In the genomic region with DNA sequence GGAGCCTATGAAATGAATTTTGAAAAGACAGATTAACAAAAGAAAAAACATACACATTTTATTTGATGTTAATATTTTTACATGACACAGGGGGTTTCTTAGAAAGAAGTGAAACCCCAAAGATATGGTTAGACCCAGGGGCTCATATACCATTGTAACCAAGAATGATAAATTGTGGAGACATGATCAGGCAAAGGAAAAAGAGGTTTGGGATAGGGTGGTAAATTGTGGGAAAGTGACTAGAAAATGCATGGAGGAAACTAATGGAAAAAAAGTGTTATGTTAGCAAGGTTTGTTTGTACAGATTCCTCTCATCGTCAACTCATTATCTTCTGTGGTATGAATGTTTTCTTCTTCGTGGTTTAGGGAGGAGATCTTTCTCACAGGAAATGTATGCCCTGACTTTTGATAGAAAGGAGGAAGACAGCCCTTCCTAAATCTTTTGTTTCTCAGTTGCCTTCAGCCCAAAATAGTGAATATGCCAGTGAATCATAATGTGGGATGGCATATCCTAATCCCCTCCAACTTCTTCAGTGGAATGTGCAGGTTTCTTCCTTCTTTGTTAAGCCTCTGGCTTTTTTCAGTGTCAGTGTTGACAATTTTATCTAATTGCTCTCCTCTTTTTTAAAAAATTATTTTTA, we compare ENCODE assay signal across 24 cellular contexts.
DNase-seq lines count a peak whose midpoint lies in the region; ATAC-seq, FAIRE-seq and TF ChIP-seq lines count a peak whose summit lies in the region.
"Had no signal": no experiment of that assay in that cellular context is flagged by ENCODE, and none has a peak within 500 bp of the region (broad histone marks: within the 10 kb centered on the region; RNA-seq: fewer than 3 reads in every experiment).

No MANE protein-coding gene starts in this region.

- FAIRE-seq in D721Med (lab: Jason Lieb, UNC) (no peak), GM12891 (lab: Jason Lieb, UNC) (no peak)

- peaks cover 0 to 26% (median 9%) of the 10 kb centered on the region in 11 donors for H3K9me3 Mint-ChIP-seq in naive thymus-derived CD4-positive, alpha-beta T cell
- peaks cover 0 to 6% (median 3%) of the 10 kb centered on the region in 7 donors for H3K9me3 Mint-ChIP-seq in CD14-positive monocyte
- H3K9me3 Mint-ChIP-seq: natural killer cell treated with Interleukin-12 subunit alpha and Interleukin-12 subunit beta and Interleukin-15 and Interleukin-18, amount 100 ng/mL, for 72 hours had no signal

- intact Hi-C loops in PC-3 (cut with micrococcal nuclease) = no loop called here
- intact Hi-C loops in naive thymus-derived CD4-positive, alpha-beta T cell (cut with micrococcal nuclease) = no loop called here
- intact Hi-C loops in CD14-positive monocyte (cut with micrococcal nuclease) = no loop called here

- H2AFZ ChIP-seq in PC-3 (ENCODE audit: low read length) (no peak overlapping the region), fibroblast of lung (ENCODE audit: low read length) (no peak overlapping the region)

- H3K4me3 ChIP-seq in PC-3 (ENCODE audit: low read length) = no peak overlapping the region
- no peak overlapping the region for H3K4me3 ChIP-seq in fibroblast of lung (replicated peaks in 1 of 4; ENCODE audit: control extremely low read depth in 1 of 4, insufficient read depth in 1 of 4, low read depth in 3 of 4, low read length in 4 of 4)
- no peak overlapping the region for H3K4me3 ChIP-seq in naive thymus-derived CD4-positive, alpha-beta T cell (ENCODE audit: low read length)
- H3K4me3 ChIP-seq: coronary artery, gastrocnemius medialis, thoracic aorta had no signal

- peak overlapping the region in 7 of 9 donors; percentile 7 to 59 (median 20) for H3K27ac Mint-ChIP-seq in naive thymus-derived CD4-positive, alpha-beta T cell
- no peak overlapping the region for H3K27ac Mint-ChIP-seq in CD14-positive monocyte
- H3K27ac Mint-ChIP-seq: activated naive CD8-positive, alpha-beta T cell treated with anti-CD3 and anti-CD28 coated beads, Interleukin-2, amount 10 ng/mL, durations not matched to agents 7 days and 5 days; brain; CD8-positive, alpha-beta T cell; natural killer cell treated with Interleukin-12 subunit alpha and Interleukin-12 subunit beta and Interleukin-15 and Interleukin-18, amount 100 ng/mL, for 72 hours had no signal

- POLR2A ChIA-PET in PC-3 (lab: Charles Lee; ENCODE audit: unreplicated experiment) = no interaction called here
- POLR2A ChIA-PET in naive thymus-derived CD4-positive, alpha-beta T cell (lab: Charles Lee) = no interaction called here

- H3K4me1 Mint-ChIP-seq in naive thymus-derived CD4-positive, alpha-beta T cell = peaks cover 0 to 45% (median 3%) of the 10 kb centered on the region in 7 donors
- H3K4me1 Mint-ChIP-seq in CD14-positive monocyte = no peaks in the 10 kb centered on the region
- H3K4me1 Mint-ChIP-seq: brain had no signal

- ATAC-seq in PC-3 (no peak), esophagus mucosa (no peak)
- no peak for ATAC-seq in naive thymus-derived CD4-positive, alpha-beta T cell
- ATAC-seq: CD8-positive, alpha-beta T cell; gastrocnemius medialis; HCT116; natural killer cell treated with Interleukin-12 subunit alpha and Interleukin-12 subunit beta and Interleukin-15 and Interleukin-18, amount 100 ng/mL, for 72 hours had no signal

- no peaks in the 10 kb centered on the region for H3K36me3 Mint-ChIP-seq in naive thymus-derived CD4-positive, alpha-beta T cell
- no peaks in the 10 kb centered on the region for H3K36me3 Mint-ChIP-seq in CD14-positive monocyte
- H3K36me3 Mint-ChIP-seq: activated naive CD8-positive, alpha-beta T cell treated with anti-CD3 and anti-CD28 coated beads, Interleukin-2, amount 10 ng/mL, durations not matched to agents 7 days and 5 days; CD8-positive, alpha-beta T cell had no signal

- no peak overlapping the region for H3K27ac ChIP-seq in PC-3 (ENCODE audit: low read length)
- H3K27ac ChIP-seq in fibroblast of lung (ENCODE audit: insufficient read depth, low read length) = no peak overlapping the region
- H3K27ac ChIP-seq in naive thymus-derived CD4-positive, alpha-beta T cell (ENCODE audit: low read depth, low read length) = no peak overlapping the region
- H3K27ac ChIP-seq: coronary artery, gastrocnemius medialis, thoracic aorta had no signal

- CTCF ChIA-PET in PC-3 (lab: Charles Lee) = no interaction called here
- CTCF ChIA-PET in naive thymus-derived CD4-positive, alpha-beta T cell (lab: Charles Lee) = no interaction called here

- no peaks in the 10 kb centered on the region for H3F3A ChIP-seq in PC-3 (ENCODE audit: low read length, unreplicated experiment)

- H3K4me1 ChIP-seq in PC-3 (ENCODE audit: insufficient read depth, low read length) (no peaks in the 10 kb centered on the region; the same call in 1 of the 2 replicates), fibroblast of lung (ENCODE audit: control insufficient read depth, extremely low read depth, insufficient read depth, low read length) (no peaks in the 10 kb centered on the region)
- no peaks in the 10 kb centered on the region for H3K4me1 ChIP-seq in naive thymus-derived CD4-positive, alpha-beta T cell (ENCODE audit: control insufficient read depth in 2 of 2, insufficient read depth in 2 of 2, low read length in 2 of 2)
- H3K4me1 ChIP-seq: gastrocnemius medialis had no signal

- peaks cover 3 to 18% (median 8%) of the 10 kb centered on the region in 5 donors for H3K27me3 Mint-ChIP-seq in naive thymus-derived CD4-positive, alpha-beta T cell
- H3K27me3 Mint-ChIP-seq in CD14-positive monocyte (ENCODE audit: low read depth in 3 of 3) = peaks cover 1 to 6% (median 2%) of the 10 kb centered on the region in 3 donors
- H3K27me3 Mint-ChIP-seq: brain had no signal

- no peaks in the 10 kb centered on the region for H3K9me2 ChIP-seq in PC-3 (replicated peaks; ENCODE audit: low read length)

- H4K20me1 ChIP-seq in PC-3 (ENCODE audit: low read length) (no peaks in the 10 kb centered on the region), fibroblast of lung (ENCODE audit: control insufficient read depth, extremely low read depth, insufficient read depth, low read length) (no peaks in the 10 kb centered on the region)

- H3K79me2 ChIP-seq in PC-3 (ENCODE audit: low read length) (no peaks in the 10 kb centered on the region), fibroblast of lung (ENCODE audit: control insufficient read depth, insufficient read depth, low read length) (no peaks in the 10 kb centered on the region)

- DNase-seq in EH (ENCODE audit: low read depth) (peak; percentile 61), PC-3 (peak; percentile 20), fibroblast of lung (ENCODE audit: low read depth in 2 of 2) (peak; percentile 35 to 40), D721Med (ENCODE audit: insufficient read length, low spot score) (no peak), CD14-positive monocyte (ENCODE audit: low spot score) (no peak), GM12891 (ENCODE audit: insufficient read length, low spot score) (no peak)
- no peak for DNase-seq in naive thymus-derived CD4-positive, alpha-beta T cell
- DNase-seq: activated CD4-positive, alpha-beta T cell treated with anti-CD3 and anti-CD28 coated beads, Interleukin-2, amount 50 U/mL, for 1 hour; activated CD8-positive, alpha-beta memory T cell treated with anti-CD3 and anti-CD28 coated beads, Interleukin-2, amount 50 U/mL, for 4 hours; activated naive CD8-positive, alpha-beta T cell treated with anti-CD3 and anti-CD28 coated beads, Interleukin-2, amount 10 ng/mL, durations not matched to agents 7 days and 5 days; CD8-positive, alpha-beta T cell; gastrocnemius medialis; NCI-H1436; NCI-H526; posterior cingulate gyrus; SHP77 treated with DMSO at 0.1 percent for 48 hours; stimulated activated CD4-positive, alpha-beta T cell treated with anti-CD3 and anti-CD28 coated beads, Interleukin-1b, Interleukin-23, amount 100 ng/mL, for 48 hours; stimulated activated naive CD4-positive, alpha-beta T cell had no signal

- TF ChIP-seq POLR2A in GM12891 (IDR thresholded peaks at IDR 0.05; ENCODE audit: low read depth, low read length) = no peak

- BruUV-seq in PC-3 (replicated peaks; lab: Mats Ljungman, UMichigan) = no TSS peak

- no peak overlapping the region for H3K4me2 ChIP-seq in PC-3 (ENCODE audit: low read length)
- H3K4me2 ChIP-seq in fibroblast of lung (ENCODE audit: extremely low read depth, insufficient read depth, low read length) = no peak overlapping the region

- peak overlapping the region in 5 of 10 donors; percentile 2 to 70 (median 41) for H3K4me3 Mint-ChIP-seq in naive thymus-derived CD4-positive, alpha-beta T cell
- H3K4me3 Mint-ChIP-seq in CD14-positive monocyte = no peak overlapping the region
- H3K4me3 Mint-ChIP-seq: activated naive CD8-positive, alpha-beta T cell treated with anti-CD3 and anti-CD28 coated beads, Interleukin-2, amount 10 ng/mL, durations not matched to agents 7 days and 5 days; brain; CD8-positive, alpha-beta T cell; natural killer cell treated with Interleukin-12 subunit alpha and Interleukin-12 subunit beta and Interleukin-15 and Interleukin-18, amount 100 ng/mL, for 72 hours had no signal

- H3K36me3 ChIP-seq in PC-3 (ENCODE audit: low read depth, low read length) = peaks cover 2% of the 10 kb centered on the region; the same call in 1 of the 2 replicates
- no peaks in the 10 kb centered on the region for H3K36me3 ChIP-seq in fibroblast of lung (ENCODE audit: control insufficient read depth, insufficient read depth, low read length)
- H3K36me3 ChIP-seq in naive thymus-derived CD4-positive, alpha-beta T cell (ENCODE audit: control insufficient read depth in 2 of 3, insufficient read depth in 3 of 3, low read length in 3 of 3) = no peaks in the 10 kb centered on the region
- H3K36me3 ChIP-seq: gastrocnemius medialis, thoracic aorta had no signal

- no peak for TF ChIP-seq CTCF in PC-3 (conservative IDR thresholded peaks at IDR 0.05; ENCODE audit: low read depth, low read length)
- TF ChIP-seq CTCF in fibroblast of lung (conservative IDR thresholded peaks at IDR 0.05 in 1 of 2, IDR thresholded peaks at IDR 0.05 in 1 of 2; ENCODE audit: low read depth in 1 of 2, low read length in 2 of 2) = no peak
- no peak for TF ChIP-seq CTCF in D721Med (IDR thresholded peaks at IDR 0.05; ENCODE audit: insufficient read depth, missing control alignments)
- TF ChIP-seq CTCF in CD14-positive monocyte (IDR thresholded peaks at IDR 0.05) = no peak

- no peaks in the 10 kb centered on the region for H3K9me3 ChIP-seq in PC-3 (ENCODE audit: low read length)
- no peaks in the 10 kb centered on the region for H3K9me3 ChIP-seq in fibroblast of lung (ENCODE audit: control insufficient read depth, insufficient read depth, low read depth, low read length)
- no peaks in the 10 kb centered on the region for H3K9me3 ChIP-seq in naive thymus-derived CD4-positive, alpha-beta T cell (ENCODE audit: control insufficient read depth in 2 of 3, low read length in 3 of 3)
- H3K9me3 ChIP-seq: gastrocnemius medialis had no signal

- no peaks in the 10 kb centered on the region for H3K27me3 ChIP-seq in PC-3 (ENCODE audit: low read length)
- H3K27me3 ChIP-seq in fibroblast of lung (ENCODE audit: control insufficient read depth, insufficient read depth, low read length) = no peaks in the 10 kb centered on the region
- no peaks in the 10 kb centered on the region for H3K27me3 ChIP-seq in naive thymus-derived CD4-positive, alpha-beta T cell (ENCODE audit: control insufficient read depth in 2 of 2, insufficient read depth in 2 of 2, low read length in 2 of 2)
- H3K27me3 ChIP-seq: gastrocnemius medialis had no signal

- H3K9ac ChIP-seq in PC-3 (ENCODE audit: low read length) (no peak overlapping the region), fibroblast of lung (ENCODE audit: insufficient read depth, low read length) (no peak overlapping the region)

Comparison
In these comparisons a context has a peak if more than half of its experiments do, and no peak if none do; other contexts are left out.
1. DNase-seq: peak in EH (single experiment), PC-3 (single experiment) and fibroblast of lung (2 of 2); none in naive thymus-derived CD4-positive, alpha-beta T cell (0 of 9), D721Med (single experiment), CD14-positive monocyte (single experiment) and GM12891 (single experiment).
2. H3K27ac Mint-ChIP-seq: peak in naive thymus-derived CD4-positive, alpha-beta T cell (7 of 9); none in CD14-positive monocyte (0 of 7).